ENCODE assay signal across 1 cellular context in genomic region chr4:147052361-147052760, GRCh38.
TF ChIP-seq lines count a peak whose summit lies in the region.

No MANE protein-coding gene starts in this region.

TF ChIP-seq in K562, 482 proteins besides CTCF, POLR2A, EP300 and RAD21 (continued from another document):
- no peak for TF ChIP-seq ZFP30 (CRISPR knock-in tag; IDR thresholded peaks at IDR 0.05; ENCODE audit: borderline replicate concordance)
